ENCODE assay signal across 8 cellular contexts in genomic region chr2:213149949-213150314, GRCh38. TPM values are rescaled to one million over a fixed set of nuclear protein-coding genes. Genes with fewer than 3 reads are reported as not detected.
DNase-seq lines count a peak whose midpoint lies in the region; ATAC-seq and TF ChIP-seq lines count a peak whose summit lies in the region.

No MANE protein-coding gene starts in this region.

- peak overlapping the region; percentile 89 for H3K27ac Mint-ChIP-seq in activated naive CD8-positive, alpha-beta T cell
- peak overlapping the region; percentile 93 to 97 (median 96) for H3K27ac Mint-ChIP-seq in immature natural killer cell

- peak overlapping the region; percentile 95 for H3K4me3 Mint-ChIP-seq in activated naive CD8-positive, alpha-beta T cell
- peak overlapping the region; percentile 93 to 99 (median 96) for H3K4me3 Mint-ChIP-seq in immature natural killer cell

- peak overlapping the region; percentile 45 to 60; a peak in 2 of 4 replicates for H3K27ac ChIP-seq in SK-N-SH (ENCODE audit: low read depth in 2 of 2, low read length in 1 of 2)
- H3K27ac ChIP-seq in stomach smooth muscle (ENCODE audit: low read length): no peak overlapping the region

- no peaks in the 10 kb centered on the region for H3K9me3 Mint-ChIP-seq in activated naive CD8-positive, alpha-beta T cell (ENCODE audit: low read depth)
- H3K9me3 Mint-ChIP-seq in immature natural killer cell: no peaks in the 10 kb centered on the region

- peaks cover 50% of the 10 kb centered on the region for H3K4me1 Mint-ChIP-seq in activated naive CD8-positive, alpha-beta T cell (ENCODE audit: low read depth)
- peaks cover 70 to 89% of the 10 kb centered on the region in 2 donors for H3K4me1 Mint-ChIP-seq in immature natural killer cell

- H3F3A ChIP-seq in SK-N-SH (replicated peaks; ENCODE audit: insufficient read depth): peaks cover 16% of the 10 kb centered on the region

- peak overlapping the region; percentile 74 for H2AFZ ChIP-seq in SK-N-SH (ENCODE audit: low read depth)

- H3K36me3 ChIP-seq in SK-N-SH (replicated peaks in 1 of 2; ENCODE audit: control insufficient read depth in 1 of 2, insufficient read depth in 2 of 2, low read length in 1 of 2) (no peaks in the 10 kb centered on the region), stomach smooth muscle (ENCODE audit: control insufficient read depth in 2 of 2, insufficient read depth in 2 of 2, low read length in 2 of 2) (no peaks in the 10 kb centered on the region)

- H3K4me3 ChIP-seq in SK-N-SH (ENCODE audit: low read depth in 2 of 2, low read length in 1 of 2): peak overlapping the region; percentile 84 to 85
- H3K4me3 ChIP-seq in stomach smooth muscle (ENCODE audit: low read length in 2 of 2): peak overlapping the region; percentile 72 to 88

- H3K9ac ChIP-seq in SK-N-SH: peak overlapping the region; percentile 59
- peak overlapping the region; percentile 65 to 76 for H3K9ac ChIP-seq in stomach smooth muscle (ENCODE audit: low read length in 2 of 2)

- peaks cover 4 to 5% of the 10 kb centered on the region in 2 experiments for H3K4me1 ChIP-seq in SK-N-SH (ENCODE audit: control insufficient read depth in 1 of 2, insufficient read depth in 2 of 2, low read depth in 1 of 2, low read length in 1 of 2)
- H3K4me1 ChIP-seq in stomach smooth muscle (ENCODE audit: control insufficient read depth, insufficient read depth, low read length): no peaks in the 10 kb centered on the region

- no peaks in the 10 kb centered on the region for H3K27me3 ChIP-seq in SK-N-SH (ENCODE audit: insufficient read depth)
- H3K27me3 ChIP-seq in stomach smooth muscle (ENCODE audit: control insufficient read depth in 1 of 2, insufficient read depth in 2 of 2, low read length in 2 of 2): no peaks in the 10 kb centered on the region

- DNase-seq in SK-N-SH (no peak), immature natural killer cell (peak in 1 of 3 donors; percentile 4), GM20000 (ENCODE audit: low spot score) (no peak), NCI-H2171 (lab: John Stamatoyannopoulos, UW) (no peak)

- no peak for TF ChIP-seq RAD21 in SK-N-SH (IDR thresholded peaks at IDR 0.05; ENCODE audit: low read length)

- WGBS in SK-N-SH (ENCODE audit: low lambda C conversion rate): 27% methylated on average over 7 of the region's 7 CpGs

- H3K9me3 ChIP-seq in SK-N-SH (no peaks in the 10 kb centered on the region), stomach smooth muscle (ENCODE audit: control insufficient read depth in 2 of 2, low read length in 2 of 2) (no peaks in the 10 kb centered on the region)

- no peaks in the 10 kb centered on the region for H4K20me1 ChIP-seq in SK-N-SH (ENCODE audit: insufficient read depth)

- POLR2A ChIA-PET in SK-N-SH (lab: Yijun Ruan, JAX): no interaction called here

- no peaks in the 10 kb centered on the region for H3K36me3 Mint-ChIP-seq in activated naive CD8-positive, alpha-beta T cell
- peaks cover 0 to under 1% (median 0%) of the 10 kb centered on the region in 3 donors for H3K36me3 Mint-ChIP-seq in immature natural killer cell

- peak overlapping the region; percentile 83 for H3K4me2 ChIP-seq in SK-N-SH

- no peak for ATAC-seq in SK-N-SH treated with all-trans-retinoic acid at 6 μM for 48 hours
- no peak for ATAC-seq in GM21390 (IDR thresholded peaks at IDR 0.05; ENCODE audit: unreplicated experiment)

- H3K9me2 ChIP-seq in SK-N-SH: no peaks in the 10 kb centered on the region

- H3K79me2 ChIP-seq in SK-N-SH (ENCODE audit: insufficient read depth): no peaks in the 10 kb centered on the region; the same call in 1 of the 2 replicates

- peaks cover 15% of the 10 kb centered on the region for H3K27me3 Mint-ChIP-seq in activated naive CD8-positive, alpha-beta T cell
- peaks cover 9 to 13% (median 9%) of the 10 kb centered on the region in 3 donors for H3K27me3 Mint-ChIP-seq in immature natural killer cell (ENCODE audit: low read depth in 3 of 3)

- no peak for TF ChIP-seq EP300 in SK-N-SH (IDR thresholded peaks at IDR 0.05; ENCODE audit: borderline replicate concordance in 1 of 2, low read depth in 1 of 2, low read length in 1 of 2)

- TF ChIP-seq CTCF in SK-N-SH (IDR thresholded peaks at IDR 0.05) (no peak), GM20000 (IDR thresholded peaks at IDR 0.05; ENCODE audit: extremely low read depth, missing control alignments) (no peak)

- CTCF ChIA-PET in SK-N-SH (lab: Yijun Ruan, JAX): interaction anchor here (1.9 to 5.2 kb wide), 2 partner anchors 9 to 374 kb away, joined by 5 to 73 read pairs; no protein-coding TSS in a partner anchor

TF ChIP-seq in SK-N-SH, 30 proteins besides CTCF, POLR2A, EP300 and RAD21 (continues in another document):
- TF ChIP-seq FOXM1 (IDR thresholded peaks at IDR 0.05; ENCODE audit: low read depth) (no peak), SMC3 (IDR thresholded peaks at IDR 0.05; ENCODE audit: low read depth, low read length) (no peak), MEF2A (IDR thresholded peaks at IDR 0.05; ENCODE audit: borderline replicate concordance, low read depth) (no peak), RFX5 (IDR thresholded peaks at IDR 0.05; ENCODE audit: low read length) (no peak), MXI1 (IDR thresholded peaks at IDR 0.05; ENCODE audit: low read depth, low read length) (no peak), GATA2 (CRISPR knock-in tag; IDR thresholded peaks at IDR 0.05) (no peak), NFIC (IDR thresholded peaks at IDR 0.05; ENCODE audit: borderline replicate concordance) (no peak), YY1 (IDR thresholded peaks at IDR 0.05; ENCODE audit: low read depth) (no peak), IRF3 (IDR thresholded peaks at IDR 0.05; ENCODE audit: low read depth, low read length) (no peak), JUND (IDR thresholded peaks at IDR 0.05) (no peak), USF1 (IDR thresholded peaks at IDR 0.05; ENCODE audit: borderline replicate concordance, low read depth) (no peak)

TF ChIP-seq in SK-N-SH treated with all-trans-retinoic acid at 6 μM for 48 hours, 23 proteins besides CTCF, POLR2A, EP300 and RAD21 (continues in another document):
- TF ChIP-seq ESRRG (CRISPR knock-in tag; IDR thresholded peaks at IDR 0.05) (no peak), BACH2 (CRISPR knock-in tag; IDR thresholded peaks at IDR 0.05; ENCODE audit: borderline replicate concordance) (no peak), CSDC2 (CRISPR knock-in tag; IDR thresholded peaks at IDR 0.05) (no peak), POU6F1 (CRISPR knock-in tag; IDR thresholded peaks at IDR 0.05; ENCODE audit: borderline replicate concordance, low read depth) (no peak), ZNF8 (CRISPR knock-in tag; IDR thresholded peaks at IDR 0.05) (no peak), RARB (CRISPR knock-in tag; IDR thresholded peaks at IDR 0.05) (no peak), ZNF565 (CRISPR knock-in tag; conservative IDR thresholded peaks at IDR 0.05; ENCODE audit: low read depth) (no peak), TSHZ2 (CRISPR knock-in tag; IDR thresholded peaks at IDR 0.05) (no peak), ZFP3 (CRISPR knock-in tag; IDR thresholded peaks at IDR 0.05) (no peak), TCF4 (CRISPR knock-in tag; IDR thresholded peaks at IDR 0.05; ENCODE audit: borderline replicate concordance) (no peak)

RNA-seq across cellular contexts. Expression of gene IKZF2, which starts 1.5 kb away (rescaled TPM):
- polyA plus RNA-seq in SK-N-SH (2012; rRNA removed) (1.3 and 1.4 TPM in 2 replicates), immature natural killer cell (10 to 100 TPM in 1 of 3 donors, 1 to 10 TPM in 2; 3.6 to 13.6 (median 8.0) TPM)
- 0.94 and 1.2 TPM in 2 replicates for polyA plus RNA-seq in SK-N-SH (2012; cell fraction: cytosol; rRNA removed)
- polyA plus RNA-seq in SK-N-SH (2012; cell fraction: nucleus; rRNA removed): 2.6 and 4.3 TPM in 2 replicates
